ENCODE assay signal across 1 cellular context in genomic region chr1:169892819-169893644, GRCh38.
TF ChIP-seq lines count a peak whose summit lies in the region.

No MANE protein-coding gene starts in this region.

TF ChIP-seq in K562, 482 proteins besides CTCF, POLR2A, EP300 and RAD21 (continued from another document):
- TF ChIP-seq RREB1 (CRISPR knock-in tag; IDR thresholded peaks at IDR 0.05) = peak; percentile 76
- TF ChIP-seq POLR2B (IDR thresholded peaks at IDR 0.05; ENCODE audit: low read depth, partially characterized antibody) = peak; percentile 57
- TF ChIP-seq SREBF2 (CRISPR knock-in tag; IDR thresholded peaks at IDR 0.05) = no peak
- TF ChIP-seq SRF (CRISPR knock-in tag; IDR thresholded peaks at IDR 0.05) = 0 out of 4 replicates have a peak, but pooled peaks of 1 of the 2 experiments have one; percentile 24
- TF ChIP-seq CBFB (CRISPR knock-in tag; IDR thresholded peaks at IDR 0.05) = no peak
- TF ChIP-seq FIP1L1 (IDR thresholded peaks at IDR 0.05; ENCODE audit: low read depth, low read length, poor library complexity, severe bottlenecking) = peak; percentile 78
- peak; percentile 26; the same call in 1 of the 2 replicates for TF ChIP-seq E2F1 (CRISPR knock-in tag; IDR thresholded peaks at IDR 0.05)
- no peak for TF ChIP-seq SNRNP70 (optimal IDR thresholded peaks at IDR 0.05; ENCODE audit: low read depth, low read length)
- no peak for TF ChIP-seq ZNF695 (CRISPR knock-in tag; IDR thresholded peaks at IDR 0.05)
- 0 out of 4 replicates have a peak, but pooled peaks of 1 of the 2 experiments have one; percentile 14 for TF ChIP-seq RCOR1 (IDR thresholded peaks at IDR 0.05; ENCODE audit: borderline replicate concordance in 1 of 2, low read depth in 2 of 2, low read length in 2 of 2)
- no peak for TF ChIP-seq NELFE (IDR thresholded peaks at IDR 0.05; ENCODE audit: insufficient read depth, insufficient read length)
- TF ChIP-seq RAD51 (IDR thresholded peaks at IDR 0.05; ENCODE audit: borderline replicate concordance, low read depth) = no peak
- TF ChIP-seq MCM2 (IDR thresholded peaks at IDR 0.05; ENCODE audit: low read depth) = no peak
- TF ChIP-seq NR2C1 (IDR thresholded peaks at IDR 0.05) = peak; percentile 53
- TF ChIP-seq NR2C1 (tag; IDR thresholded peaks at IDR 0.05) = peak; percentile 57; the same call in 1 of the 2 replicates
- peak; percentile 47 for TF ChIP-seq KDM5B (IDR thresholded peaks at IDR 0.05; ENCODE audit: insufficient replicate concordance, low read depth, low read length)
- no peak for TF ChIP-seq EGR1 (conservative IDR thresholded peaks at IDR 0.05)
- TF ChIP-seq TGIF2 (CRISPR knock-in tag; IDR thresholded peaks at IDR 0.05) = peak; percentile 72; the same call in 1 of the 2 replicates
- TF ChIP-seq ERF (CRISPR knock-in tag; IDR thresholded peaks at IDR 0.05) = no peak; the same call in 1 of the 2 replicates
- 0 out of 2 replicates have a peak, but pooled peaks have one; percentile 86 for TF ChIP-seq RBM34 (IDR thresholded peaks at IDR 0.05; ENCODE audit: borderline replicate concordance, insufficient read depth, low read length)
- peak; percentile 86 for TF ChIP-seq RBBP5 (IDR thresholded peaks at IDR 0.05; ENCODE audit: borderline replicate concordance, insufficient read depth, low read length, poor library complexity, severe bottlenecking)
- TF ChIP-seq ZC3H8 (IDR thresholded peaks at IDR 0.05) = no peak
- TF ChIP-seq SLC30A9 (CRISPR knock-in tag; IDR thresholded peaks at IDR 0.05) = 0 out of 2 replicates have a peak, but pooled peaks have one; percentile 75
- no peak for TF ChIP-seq TCF3 (CRISPR knock-in tag; IDR thresholded peaks at IDR 0.05)
- TF ChIP-seq SIRT6 (IDR thresholded peaks at IDR 0.05; ENCODE audit: low read depth, low read length) = no peak
- TF ChIP-seq GMEB1 (CRISPR knock-in tag; IDR thresholded peaks at IDR 0.05) = no peak
- TF ChIP-seq ZNF76 (CRISPR knock-in tag; IDR thresholded peaks at IDR 0.05; ENCODE audit: borderline replicate concordance) = no peak
- no peak for TF ChIP-seq ZNF785 (CRISPR knock-in tag; IDR thresholded peaks at IDR 0.05)
- TF ChIP-seq ZFX (CRISPR knock-in tag; IDR thresholded peaks at IDR 0.05) = peak; percentile 90; the same call in 1 of the 2 replicates
